21 cellular contexts compared by ENCODE assay signal in the genomic region with DNA sequence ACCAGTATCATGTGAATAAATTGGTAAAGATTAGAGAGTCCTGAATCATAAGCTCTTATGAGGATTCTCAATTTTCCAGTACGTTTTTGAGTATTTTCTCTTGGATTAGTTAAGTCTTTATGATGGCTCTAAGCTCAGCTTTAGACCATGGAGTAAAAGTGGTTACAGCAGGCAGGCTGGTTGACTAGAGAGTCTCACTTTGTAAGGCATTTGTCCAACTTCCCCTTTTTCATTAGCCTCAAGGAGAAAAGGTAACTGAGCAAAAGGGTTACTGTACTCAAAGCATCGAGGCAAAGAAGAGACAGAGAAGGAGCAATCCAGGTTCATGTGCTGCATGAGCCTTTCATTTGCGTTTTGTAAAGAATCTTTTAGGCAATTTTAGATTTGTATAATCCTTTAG. TPM values are rescaled to one million over a fixed set of nuclear protein-coding genes. Genes with fewer than 3 reads are reported as not detected.
DNase-seq lines count a peak whose midpoint lies in the region; ATAC-seq, FAIRE-seq and TF ChIP-seq lines count a peak whose summit lies in the region.
"Had no signal": no experiment of that assay in that cellular context is flagged by ENCODE, and none has a peak within 500 bp of the region (broad histone marks: within the 10 kb centered on the region; RNA-seq: fewer than 3 reads in every experiment).

No MANE protein-coding gene starts in this region.

- no peaks in the 10 kb centered on the region for H3K9me3 Mint-ChIP-seq in nephron progenitor cell
- H3K9me3 Mint-ChIP-seq: activated T-cell treated with anti-CD3 and anti-CD28 coated beads, Interleukin-2, amount 50 U/mL, for 24 hours; stimulated activated effector memory CD8-positive, alpha-beta T cell treated with anti-CD3 and anti-CD28 coated beads, Interleukin-12 subunit alpha, Interleukin-12 subunit beta, amount 100 ng/mL, for 72 hours; T-helper 2 cell treated with Interferon-gamma antibody and Interleukin-4, amounts not matched to agents 5 μg/mL and 100 μg/mL, for 36 hours had no signal

- peaks cover 46% of the 10 kb centered on the region for H3K36me3 Mint-ChIP-seq in nephron progenitor cell (ENCODE audit: low read depth)

- H3K4me2 ChIP-seq in OCI-LY7 (ENCODE audit: low read length) = no peak overlapping the region
- no peak overlapping the region for H3K4me2 ChIP-seq in osteoblast (ENCODE audit: insufficient read depth, low read length)
- H3K4me2 ChIP-seq: BLaER1, hepatocyte had no signal

- H3K79me2 ChIP-seq in OCI-LY7 (ENCODE audit: insufficient read depth, low read depth, low read length) = peaks cover under 1% of the 10 kb centered on the region; the same call in 1 of the 2 replicates
- peaks cover under 1% of the 10 kb centered on the region for H3K79me2 ChIP-seq in osteoblast (ENCODE audit: insufficient read depth, low read length)
- H3K79me2 ChIP-seq: hepatocyte had no signal

- no TSS peak for BruUV-seq in OCI-LY7 (replicated peaks; lab: Mats Ljungman, UMichigan)

- intact Hi-C loops in OCI-LY7 (cut with micrococcal nuclease; ENCODE audit: unreplicated experiment) = loop anchor here (10.0 kb wide), 1 partner anchor 145 kb away; a partner anchor contains a TSS

- no peaks in the 10 kb centered on the region for H3K4me1 ChIP-seq in OCI-LY7 (ENCODE audit: insufficient read depth, low read length, poor library complexity, severe bottlenecking)
- H3K4me1 ChIP-seq in osteoblast (ENCODE audit: insufficient read depth, low read length) = no peaks in the 10 kb centered on the region
- H3K4me1 ChIP-seq: tibial nerve had no signal

- TF ChIP-seq CTCF in OCI-LY7 (conservative IDR thresholded peaks at IDR 0.05; ENCODE audit: low read length) (no peak), nephron progenitor cell (IDR thresholded peaks at IDR 0.05) (no peak), osteoblast (IDR thresholded peaks at IDR 0.05; ENCODE audit: extremely low read depth, low read depth, low read length) (no peak)

- H3K4me1 Mint-ChIP-seq in nephron progenitor cell = no peaks in the 10 kb centered on the region
- H3K4me1 Mint-ChIP-seq: stimulated activated effector memory CD8-positive, alpha-beta T cell treated with anti-CD3 and anti-CD28 coated beads, Interleukin-12 subunit alpha, Interleukin-12 subunit beta, amount 100 ng/mL, for 72 hours had no signal

- H2AFZ ChIP-seq in OCI-LY7 (ENCODE audit: low read length) = no peak overlapping the region
- H2AFZ ChIP-seq in osteoblast (ENCODE audit: low read length) = no peak overlapping the region
- H2AFZ ChIP-seq: hepatocyte had no signal

- no peaks in the 10 kb centered on the region for H3K27me3 ChIP-seq in osteoblast (ENCODE audit: insufficient read depth, low read length)
- H3K27me3 ChIP-seq: BLaER1, hepatocyte, tibial nerve had no signal

- H3K4me3 ChIP-seq in OCI-LY7 (ENCODE audit: low read depth, low read length, poor library complexity, severe bottlenecking) (no peak overlapping the region), osteoblast (ENCODE audit: insufficient read depth, low read length) (no peak overlapping the region)
- H3K4me3 ChIP-seq: BLaER1, hepatocyte, mucosa of descending colon, tibial nerve had no signal

- CTCF ChIA-PET in OCI-LY7 (lab: Charles Lee; ENCODE audit: unreplicated experiment) = no interaction called here

- H3K27ac Mint-ChIP-seq in nephron progenitor cell = peak overlapping the region; percentile 55
- H3K27ac Mint-ChIP-seq: activated T-cell treated with anti-CD3 and anti-CD28 coated beads, Interleukin-2, amount 50 U/mL, for 24 hours; stimulated activated effector memory CD8-positive, alpha-beta T cell treated with anti-CD3 and anti-CD28 coated beads, Interleukin-12 subunit alpha, Interleukin-12 subunit beta, amount 100 ng/mL, for 72 hours; T-helper 2 cell treated with Interferon-gamma antibody and Interleukin-4, amounts not matched to agents 5 μg/mL and 100 μg/mL, for 36 hours had no signal

- H3K27ac ChIP-seq in OCI-LY7 (ENCODE audit: low read depth, low read length, poor library complexity, severe bottlenecking) (no peak overlapping the region), osteoblast (ENCODE audit: low read depth, low read length) (no peak overlapping the region)
- H3K27ac ChIP-seq: BLaER1, hepatocyte, tibial nerve had no signal

- H3K27me3 Mint-ChIP-seq in nephron progenitor cell (ENCODE audit: low read depth, poor library complexity) = no peaks in the 10 kb centered on the region
- H3K27me3 Mint-ChIP-seq: activated T-cell treated with anti-CD3 and anti-CD28 coated beads, Interleukin-2, amount 50 U/mL, for 24 hours had no signal

- no peak overlapping the region for H3K4me3 Mint-ChIP-seq in nephron progenitor cell
- H3K4me3 Mint-ChIP-seq: activated T-cell treated with anti-CD3 and anti-CD28 coated beads, Interleukin-2, amount 50 U/mL, for 24 hours; stimulated activated effector memory CD8-positive, alpha-beta T cell treated with anti-CD3 and anti-CD28 coated beads, Interleukin-12 subunit alpha, Interleukin-12 subunit beta, amount 100 ng/mL, for 72 hours; T-helper 2 cell treated with Interferon-gamma antibody and Interleukin-4, amounts not matched to agents 5 μg/mL and 100 μg/mL, for 36 hours had no signal

- H3K36me3 ChIP-seq in OCI-LY7 (ENCODE audit: insufficient read depth, low read length) (peaks cover 62% of the 10 kb centered on the region), osteoblast (ENCODE audit: insufficient read depth, low read length) (peaks cover 31% of the 10 kb centered on the region)

- no peaks in the 10 kb centered on the region for H3K9me2 ChIP-seq in OCI-LY7 (ENCODE audit: insufficient read depth, low read length)

- ATAC-seq in HG03025 (IDR thresholded peaks at IDR 0.05; ENCODE audit: low FRiP score, unreplicated experiment) (peak; percentile 52), HG03139 (IDR thresholded peaks at IDR 0.05; ENCODE audit: unreplicated experiment) (no peak)
- ATAC-seq: left colon; mucosa of descending colon; stimulated activated effector memory CD8-positive, alpha-beta T cell treated with anti-CD3 and anti-CD28 coated beads, Interleukin-12 subunit alpha, Interleukin-12 subunit beta, amount 100 ng/mL, for 72 hours had no signal

- H4K20me1 ChIP-seq in OCI-LY7 (ENCODE audit: insufficient read depth, low read length) = no peaks in the 10 kb centered on the region
- H4K20me1 ChIP-seq in osteoblast (ENCODE audit: insufficient read depth, low read length) = no peaks in the 10 kb centered on the region

- peak; percentile 83 for FAIRE-seq in GM19239 (lab: Jason Lieb, UNC)
- FAIRE-seq: bronchial epithelial cell had no signal

- POLR2A ChIA-PET in OCI-LY7 (lab: Charles Lee) = interaction anchor here (0.7 to 1.2 kb wide), 2 partner anchors 10 to 12 kb away, joined by 3 read pairs; no protein-coding TSS in a partner anchor

- H3K9me3 ChIP-seq in OCI-LY7 (ENCODE audit: low read length) = no peaks in the 10 kb centered on the region
- no peaks in the 10 kb centered on the region for H3K9me3 ChIP-seq in osteoblast (ENCODE audit: low read depth, low read length)
- H3K9me3 ChIP-seq: BLaER1, mucosa of descending colon, tibial nerve had no signal

- no peak for DNase-seq in GM19239 (ENCODE audit: insufficient read length, low spot score)
- peak; percentile 51 for DNase-seq in OCI-LY7 (ENCODE audit: low spot score)
- no peak for DNase-seq in nephron progenitor cell
- DNase-seq in osteoblast (ENCODE audit: insufficient read length, low spot score, missing footprints) = no peak
- no peak for DNase-seq in kidney tubule cell (ENCODE audit: low spot score)
- no peak for DNase-seq in GM19238 (ENCODE audit: insufficient read length, low spot score)
- DNase-seq: activated CD4-positive, alpha-beta T cell treated with anti-CD3 and anti-CD28 coated beads, Interleukin-2, amount 50 U/mL, for 1 hour; activated T-cell treated with anti-CD3 and anti-CD28 coated beads, Interleukin-2, amount 50 U/mL, for 24 hours; left colon; mucosa of descending colon; NCI-H1930; NCI-H524; nucleus accumbens had no signal

RNA-seq across cellular contexts. Expression of a gene that starts 8.5 kb away (rescaled TPM):
- total RNA-seq in OCI-LY7 (2014; rRNA removed; shearing (Covaris generic)) = 83.8 and 91.5 TPM in 2 replicates
- total RNA-seq in OCI-LY7 (2022) = 63.8 and 86.4 TPM in 2 replicates
- total RNA-seq in osteoblast = 7.1 and 8.0 TPM in 2 replicates

RNA-seq across cellular contexts. Expression of a gene that starts 8.7 kb away (rescaled TPM):
- 140 and 223 TPM in 2 replicates for total RNA-seq in OCI-LY7 (2014; rRNA removed; shearing (Covaris generic))
- total RNA-seq in OCI-LY7 (2022) (145 and 155 TPM in 2 replicates), osteoblast (31.5 and 34.7 TPM in 2 replicates)

RNA-seq across cellular contexts. Expression of a gene that starts 14.6 kb away (rescaled TPM):
- 0.03 TPM in 1 of 2 replicates, not detected in the other for total RNA-seq in OCI-LY7 (2014; rRNA removed; shearing (Covaris generic))
- total RNA-seq in OCI-LY7 (2022) = 0.04 and 0.06 TPM in 2 replicates
- 8.3 and 14.1 TPM in 2 replicates for total RNA-seq in osteoblast

RNA-seq across cellular contexts. Expression of a gene that starts 18.3 kb away (rescaled TPM):
- total RNA-seq in OCI-LY7 (2014; rRNA removed; shearing (Covaris generic)) = 27.5 and 33.3 TPM in 2 replicates
- total RNA-seq in OCI-LY7 (2022) = 41.2 and 42.1 TPM in 2 replicates
- total RNA-seq in osteoblast = 61.9 and 69.5 TPM in 2 replicates

RNA-seq across cellular contexts. Expression of a gene that starts 36.5 kb away (rescaled TPM):
- 53.4 and 69.2 TPM in 2 replicates for total RNA-seq in OCI-LY7 (2014; rRNA removed; shearing (Covaris generic))
- total RNA-seq in OCI-LY7 (2022) = 44.5 and 53.0 TPM in 2 replicates
- 61.3 and 63.0 TPM in 2 replicates for total RNA-seq in osteoblast
